Comparison of ENCODE assay signal across 8 cellular contexts in genomic region chr7:2299131-2299829, GRCh38. TPM values are rescaled to one million over a fixed set of nuclear protein-coding genes. Genes with fewer than 3 reads are reported as not detected.
A peak's percentile ranks its signal among the peaks of the same experiment; 100 is the strongest.
DNase-seq lines count a peak whose midpoint lies in the region; ATAC-seq and TF ChIP-seq lines count a peak whose summit lies in the region.

No MANE protein-coding gene starts in this region.

- H3K9me3 Mint-ChIP-seq in activated CD8-positive, alpha-beta memory T cell treated with anti-CD3 and anti-CD28 coated beads, Interleukin-2, amount 10 ng/mL, durations not matched to agents 7 days and 5 days (ENCODE audit: low read depth) = no peaks in the 10 kb centered on the region

- no peak overlapping the region for H3K4me3 ChIP-seq in body of pancreas

- peak in 1 of 3 donors; percentile 6 for TF ChIP-seq POLR2A in body of pancreas (IDR thresholded peaks at IDR 0.05)

- peaks cover 15% of the 10 kb centered on the region for H3K4me1 Mint-ChIP-seq in activated CD8-positive, alpha-beta memory T cell treated with anti-CD3 and anti-CD28 coated beads, Interleukin-2, amount 10 ng/mL, durations not matched to agents 7 days and 5 days

- H3K27ac Mint-ChIP-seq in activated CD8-positive, alpha-beta memory T cell treated with anti-CD3 and anti-CD28 coated beads, Interleukin-2, amount 10 ng/mL, durations not matched to agents 7 days and 5 days = no peak overlapping the region

- H3K9me3 ChIP-seq in body of pancreas = no peaks in the 10 kb centered on the region

- H3K36me3 Mint-ChIP-seq in activated CD8-positive, alpha-beta memory T cell treated with anti-CD3 and anti-CD28 coated beads, Interleukin-2, amount 10 ng/mL, durations not matched to agents 7 days and 5 days = no peaks in the 10 kb centered on the region

- DNase-seq in activated CD8-positive, alpha-beta memory T cell treated with anti-CD3 and anti-CD28 coated beads for 48 hours (ENCODE audit: low read depth in 2 of 3, low spot score in 2 of 3) = peak in 2 of 3 experiments; percentile 14 to 19
- no peak for DNase-seq in activated CD8-positive, alpha-beta memory T cell treated with anti-CD3 and anti-CD28 coated beads, Interleukin-2, amount 10 ng/mL, durations not matched to agents 7 days and 5 days
- DNase-seq in body of pancreas = peak; percentile 16 to 66 (median 18)
- DNase-seq in posterior vena cava (ENCODE audit: low spot score) = peak; percentile 84
- no peak for DNase-seq in DMS153 (lab: John Stamatoyannopoulos, UW)
- DNase-seq in HuH-7 (ENCODE audit: low spot score) = no peak
- DNase-seq in NCI-H446 treated with DMSO at 0.1 percent for 48 hours (lab: John Stamatoyannopoulos, UW) = no peak

- no peaks in the 10 kb centered on the region for H3K4me1 ChIP-seq in body of pancreas

- no peaks in the 10 kb centered on the region for H3K27me3 ChIP-seq in body of pancreas

- 83 to 84% methylated on average over 18 of the region's 18 CpGs for WGBS in body of pancreas, 2 donors

- no peak overlapping the region for H3K4me3 Mint-ChIP-seq in activated CD8-positive, alpha-beta memory T cell treated with anti-CD3 and anti-CD28 coated beads, Interleukin-2, amount 10 ng/mL, durations not matched to agents 7 days and 5 days

- H3K27ac ChIP-seq in body of pancreas = peak overlapping the region in 1 of 4 donors; percentile 25

- ATAC-seq in activated CD8-positive, alpha-beta memory T cell treated with anti-CD3 and anti-CD28 coated beads, Interleukin-2, amount 10 ng/mL, durations not matched to agents 7 days and 5 days = no peak
- peak; percentile 48 for ATAC-seq in HG02981 (IDR thresholded peaks at IDR 0.05; ENCODE audit: unreplicated experiment)
- ATAC-seq in body of pancreas = peak; percentile 53

- H3K36me3 ChIP-seq in body of pancreas (replicated peaks in 1 of 2; ENCODE audit: insufficient read depth in 1 of 2, low read depth in 2 of 2) = no peaks in the 10 kb centered on the region

- CTCF ChIA-PET in activated CD8-positive, alpha-beta memory T cell treated with anti-CD3 and anti-CD28 coated beads, Interleukin-2, amount 10 ng/mL, durations not matched to agents 7 days and 5 days (lab: Charles Lee) = no interaction called here

- H3K27me3 Mint-ChIP-seq in activated CD8-positive, alpha-beta memory T cell treated with anti-CD3 and anti-CD28 coated beads, Interleukin-2, amount 10 ng/mL, durations not matched to agents 7 days and 5 days = no peaks in the 10 kb centered on the region

- intact Hi-C loops in body of pancreas (cut with DNase I) (no loop called here), posterior vena cava (cut with DNase I) (no loop called here)

- TF ChIP-seq CTCF in body of pancreas (IDR thresholded peaks at IDR 0.05) = no peak

RNA-seq across cellular contexts. Expression of gene SNX8, which starts 15.0 kb away (rescaled TPM):
- total RNA-seq in activated CD8-positive, alpha-beta memory T cell treated with anti-CD3 and anti-CD28 coated beads, Interleukin-2, amount 10 ng/mL, durations not matched to agents 7 days and 5 days = 10 to 100 TPM; 25.0 to 27.9 TPM
- 1 to 10 TPM; 5.3 to 6.2 TPM for total RNA-seq in body of pancreas
- 10 to 100 TPM; 34.2 to 35.9 TPM for total RNA-seq in posterior vena cava

RNA-seq across cellular contexts. Expression of gene EIF3B, which starts 55.3 kb away (rescaled TPM):
- 100 to 1,000 TPM; 170 to 204 TPM for total RNA-seq in activated CD8-positive, alpha-beta memory T cell treated with anti-CD3 and anti-CD28 coated beads, Interleukin-2, amount 10 ng/mL, durations not matched to agents 7 days and 5 days
- total RNA-seq in body of pancreas (100 to 1,000 TPM in 1 of 2 donors, 10 to 100 TPM in 1; 87.2 to 232 TPM), posterior vena cava (10 to 100 TPM; 78.1 to 90.1 TPM)

RNA-seq across cellular contexts. Expression of gene NUDT1, which starts 57.3 kb away (rescaled TPM):
- 100 to 1,000 TPM in 1 of 2 experiments, 10 to 100 TPM in 1; 85.7 to 105 TPM for total RNA-seq in activated CD8-positive, alpha-beta memory T cell treated with anti-CD3 and anti-CD28 coated beads, Interleukin-2, amount 10 ng/mL, durations not matched to agents 7 days and 5 days
- total RNA-seq in body of pancreas (10 to 100 TPM in 1 of 2 donors, not detected in 1; 26.2 TPM), posterior vena cava (10 to 100 TPM; 12.4 to 18.6 TPM)

RNA-seq across cellular contexts. Expression of gene MRM2, which starts 57.3 kb away (rescaled TPM):
- 10 to 100 TPM; 27.6 to 35.1 TPM for total RNA-seq in activated CD8-positive, alpha-beta memory T cell treated with anti-CD3 and anti-CD28 coated beads, Interleukin-2, amount 10 ng/mL, durations not matched to agents 7 days and 5 days
- total RNA-seq in body of pancreas (1 to 10 TPM; 7.6 to 8.8 TPM), posterior vena cava (10 to 100 TPM; 12.3 to 15.6 TPM)

Comparison
In these comparisons a context has a peak if more than half of its experiments do, and no peak if none do; other contexts are left out.
1. DNase-seq: peak in activated CD8-positive, alpha-beta memory T cell treated with anti-CD3 and anti-CD28 coated beads for 48 hours (2 of 3), body of pancreas (4 of 4) and posterior vena cava (single experiment); none in activated CD8-positive, alpha-beta memory T cell treated with anti-CD3 and anti-CD28 coated beads, Interleukin-2, amount 10 ng/mL, durations not matched to agents 7 days and 5 days (single experiment), DMS153 (single experiment), HuH-7 (single experiment) and NCI-H446 treated with DMSO at 0.1 percent for 48 hours (single experiment).